In genomic region chr15:99842071-99842470, GRCh38 we compare ENCODE assay signal across 15 cellular contexts.
"Had no signal": no experiment of that assay in that cellular context is flagged by ENCODE, and none has a peak within 500 bp of the region (broad histone marks: within the 10 kb centered on the region; RNA-seq: fewer than 3 reads in every experiment).

No MANE protein-coding gene starts in this region.

- H2AFZ ChIP-seq: neural progenitor cell had no signal

- H3K4me3 ChIP-seq: neural progenitor cell, sigmoid colon, spleen, tibial artery had no signal

- H3K27me3 ChIP-seq: neural progenitor cell, sigmoid colon, spleen, tibial artery had no signal

- H3K27ac ChIP-seq: neural progenitor cell, sigmoid colon, spleen, tibial artery had no signal

- H3K36me3 Mint-ChIP-seq: neural progenitor cell had no signal

- H3K4me3 Mint-ChIP-seq: activated B cell treated with CpG ODN at 0.5 μM for 24 hours; dendritic cell treated with granulocyte-macrophage colony-stimulating factor and Interleukin-4, amounts not matched to agents 40 ng/mL and 50 ng/mL, for 4 days; naive B cell; neural progenitor cell had no signal

- H3K4me1 ChIP-seq: neural progenitor cell, sigmoid colon, spleen, tibial artery had no signal

- H3K9ac ChIP-seq: neural progenitor cell had no signal

- H3K9me3 ChIP-seq: sigmoid colon, spleen, tibial artery had no signal

- H3K27me3 Mint-ChIP-seq: activated B cell treated with CpG ODN at 0.5 μM for 24 hours; dendritic cell treated with granulocyte-macrophage colony-stimulating factor and Interleukin-4, amounts not matched to agents 40 ng/mL and 50 ng/mL, for 4 days; naive B cell had no signal

- H3K9me3 Mint-ChIP-seq: activated B cell treated with CpG ODN at 0.5 μM for 24 hours; dendritic cell treated with granulocyte-macrophage colony-stimulating factor and Interleukin-4, amounts not matched to agents 40 ng/mL and 50 ng/mL, for 4 days; naive B cell; neural progenitor cell had no signal

- H3K36me3 ChIP-seq: neural progenitor cell, sigmoid colon had no signal

- H3K4me1 Mint-ChIP-seq: activated B cell treated with CpG ODN at 0.5 μM for 24 hours, naive B cell, neural progenitor cell had no signal

- H3K4me2 ChIP-seq: neural progenitor cell had no signal

- DNase-seq: activated B cell treated with CpG ODN at 0.5 μM for 24 hours; activated CD4-positive, alpha-beta T cell treated with anti-CD3 and anti-CD28 coated beads, Interleukin-2, amount 50 U/mL, for 4 hours; activated CD8-positive, alpha-beta memory T cell treated with anti-CD3 and anti-CD28 coated beads, Interleukin-2, amount 50 U/mL, for 4 hours; activated effector memory CD4-positive, alpha-beta T cell treated with Interleukin-2 at 50 U/mL for 16 hours; effector memory CD4-positive, alpha-beta T cell; foreskin fibroblast; hippocampal formation; naive B cell; sigmoid colon; spleen; stimulated activated CD4-positive, alpha-beta T cell treated with anti-CD3 and anti-CD28 coated beads, Interleukin-1b, Interleukin-23, amount 100 ng/mL, for 48 hours; tibial artery had no signal

- H3K27ac Mint-ChIP-seq: activated B cell treated with CpG ODN at 0.5 μM for 24 hours; dendritic cell treated with granulocyte-macrophage colony-stimulating factor and Interleukin-4, amounts not matched to agents 40 ng/mL and 50 ng/mL, for 4 days; naive B cell; neural progenitor cell had no signal

- ATAC-seq: left lobe of liver had no signal
